ENCODE assay signal across 9 cellular contexts in genomic region chr12:64824500-64825142, GRCh38. TPM values are rescaled to one million over a fixed set of nuclear protein-coding genes. Genes with fewer than 3 reads are reported as not detected.
DNase-seq lines count a peak whose midpoint lies in the region; ATAC-seq and TF ChIP-seq lines count a peak whose summit lies in the region.
"Had no signal": no experiment of that assay in that cellular context is flagged by ENCODE, and none has a peak within 500 bp of the region (broad histone marks: within the 10 kb centered on the region; RNA-seq: fewer than 3 reads in every experiment).

TBC1D30 (plus strand) TSS chr12:64824647; CDS start chr12:64824880, 233 bp downstream.

- no peaks in the 10 kb centered on the region for H3K27me3 ChIP-seq in WERI-Rb-1 (ENCODE audit: insufficient read depth, low read depth, severe bottlenecking)
- H3K27me3 ChIP-seq in ectodermal cell (ENCODE audit: control insufficient read depth, insufficient read depth, low read length, poor library complexity, severe bottlenecking) = peaks cover 74% of the 10 kb centered on the region

- peaks cover 66% of the 10 kb centered on the region for H3K27me3 Mint-ChIP-seq in stimulated activated memory B cell treated with anti-CD40 and anti-IgM and Interleukin-4, amounts not matched to agents 10 μg/mL and 1 μg/mL and 100 μg/mL, for 72 hours

- no peak within 1 kb of the TSS for H3K27ac Mint-ChIP-seq in stimulated activated memory B cell treated with anti-CD40 and anti-IgM and Interleukin-4, amounts not matched to agents 10 μg/mL and 1 μg/mL and 100 μg/mL, for 72 hours

- TF ChIP-seq POLR2A in NB4 (IDR thresholded peaks at IDR 0.05; ENCODE audit: extremely low read depth, insufficient read length) = no peak

- H3K4me1 Mint-ChIP-seq in stimulated activated memory B cell treated with anti-CD40 and anti-IgM and Interleukin-4, amounts not matched to agents 10 μg/mL and 1 μg/mL and 100 μg/mL, for 72 hours = peaks cover 24% of the 10 kb centered on the region

- peak within 1 kb of the TSS; percentile 31 for H3K27ac ChIP-seq in WERI-Rb-1
- no peak within 1 kb of the TSS for H3K27ac ChIP-seq in ectodermal cell (ENCODE audit: insufficient read depth, low read depth, low read length, poor library complexity, severe bottlenecking)

- H3K4me3 Mint-ChIP-seq in stimulated activated memory B cell treated with anti-CD40 and anti-IgM and Interleukin-4, amounts not matched to agents 10 μg/mL and 1 μg/mL and 100 μg/mL, for 72 hours = peak within 1 kb of the TSS; percentile 83

- TF ChIP-seq CTCF in NB4 (IDR thresholded peaks at IDR 0.05; ENCODE audit: low read depth, low read length) (no peak), WERI-Rb-1 (IDR thresholded peaks at IDR 0.05; ENCODE audit: low read depth, low read length) (no peak)

- no peaks in the 10 kb centered on the region for H3K36me3 Mint-ChIP-seq in stimulated activated memory B cell treated with anti-CD40 and anti-IgM and Interleukin-4, amounts not matched to agents 10 μg/mL and 1 μg/mL and 100 μg/mL, for 72 hours

- WGBS in ectodermal cell, 2 experiments = 1% methylated on average over 69 of the region's 69 CpGs

- peaks cover 13% of the 10 kb centered on the region for H3K4me1 ChIP-seq in ectodermal cell (ENCODE audit: control insufficient read depth, insufficient read depth, low read length)

- H3K36me3 ChIP-seq in WERI-Rb-1 (no peaks in the 10 kb centered on the region), ectodermal cell (ENCODE audit: control insufficient read depth, insufficient read depth, low read length) (no peaks in the 10 kb centered on the region)

- no peaks in the 10 kb centered on the region for H3K9me3 Mint-ChIP-seq in stimulated activated memory B cell treated with anti-CD40 and anti-IgM and Interleukin-4, amounts not matched to agents 10 μg/mL and 1 μg/mL and 100 μg/mL, for 72 hours

- DNase-seq in Right ventricle myocardium inferior (ENCODE audit: missing footprints) = peak; percentile 70
- DNase-seq in cardiac septum (ENCODE audit: low spot score) = no peak
- peak; percentile 42 for DNase-seq in NB4 (ENCODE audit: low read depth)
- peak; percentile 75 for DNase-seq in WERI-Rb-1
- peak; percentile 37 to 53 for DNase-seq in lung microvascular endothelial cell (ENCODE audit: low read depth in 2 of 2)
- no peak for DNase-seq in KG1 (lab: John Stamatoyannopoulos, UW)
- DNase-seq: DND-41 had no signal

- peak; percentile 67 for ATAC-seq in Right ventricle myocardium inferior
- peak; percentile 43 for ATAC-seq in stimulated activated memory B cell treated with anti-CD40 and anti-IgM and Interleukin-4, amounts not matched to agents 10 μg/mL and 1 μg/mL and 100 μg/mL, for 72 hours

- intact Hi-C loops in Right ventricle myocardium inferior (cut with DNase I) (no loop called here), cardiac septum (cut with DNase I) (no loop called here)

- H3K4me3 ChIP-seq in NB4 (ENCODE audit: low read depth, low read length) (no peak within 1 kb of the TSS), WERI-Rb-1 (ENCODE audit: low read depth, low read length) (peak within 1 kb of the TSS; percentile 70), ectodermal cell (ENCODE audit: insufficient read depth, low read depth, low read length) (peak within 1 kb of the TSS; percentile 44)

- H3K9me3 ChIP-seq in WERI-Rb-1 (ENCODE audit: severe bottlenecking) (no peaks in the 10 kb centered on the region), ectodermal cell (ENCODE audit: control insufficient read depth, low read length) (no peaks in the 10 kb centered on the region)

RNA-seq across cellular contexts. Expression of gene TBC1D30, which starts in this region (rescaled TPM):
- total RNA-seq in Right ventricle myocardium inferior = 0.35 TPM
- 1.8 TPM for total RNA-seq in cardiac septum
- 2.8 TPM for polyA plus RNA-seq in ectodermal cell (2013, experiment 1 of 4)
- 4.9 TPM for polyA plus RNA-seq in ectodermal cell (2013, experiment 2 of 4)
- 2.9 TPM for polyA plus RNA-seq in ectodermal cell (2013, experiment 3 of 4)
- polyA plus RNA-seq in ectodermal cell (2013, experiment 4 of 4) = 4.9 TPM
- total RNA-seq in lung microvascular endothelial cell = 6.3 and 9.8 TPM in 2 replicates

Comparison
In these comparisons a context has a peak if more than half of its experiments do, and no peak if none do; other contexts are left out.
1. Peak in DNase-seq and ATAC-seq in Right ventricle myocardium inferior; RNA of the gene not detected or under 1 TPM.
2. DNase-seq: peak in NB4 (single experiment), WERI-Rb-1 (single experiment) and lung microvascular endothelial cell (2 of 2); none in cardiac septum (single experiment) and KG1 (single experiment).